Comparison of ENCODE assay signal across 20 cellular contexts in genomic region chr17:39143552-39144093, GRCh38. TPM values are rescaled to one million over a fixed set of nuclear protein-coding genes. Genes with fewer than 3 reads are reported as not detected.
DNase-seq lines count a peak whose midpoint lies in the region; ATAC-seq, FAIRE-seq and TF ChIP-seq lines count a peak whose summit lies in the region.
"Had no signal": no experiment of that assay in that cellular context is flagged by ENCODE, and none has a peak within 500 bp of the region (broad histone marks: within the 10 kb centered on the region; RNA-seq: fewer than 3 reads in every experiment).

No MANE protein-coding gene starts in this region.

- TF ChIP-seq POLR2A in heart left ventricle (IDR thresholded peaks at IDR 0.05), result no peak

- H3K27me3 Mint-ChIP-seq in astrocyte (ENCODE audit: low read depth, unreplicated experiment), result peaks cover 14% of the 10 kb centered on the region
- peaks cover 3% of the 10 kb centered on the region for H3K27me3 Mint-ChIP-seq in endothelial cell (ENCODE audit: unreplicated experiment)
- H3K27me3 Mint-ChIP-seq: activated naive CD4-positive, alpha-beta T cell treated with anti-CD3 and anti-CD28 coated beads, Interleukin-2, amount 50 U/mL, for 24 hours; central memory CD8-positive, alpha-beta T cell; stimulated activated naive CD8-positive, alpha-beta T cell treated with anti-CD3 and anti-CD28 coated beads, Interleukin-15, Interleukin-2, amounts not matched to agents 100 ng/mL and 50 ng/mL, for 24 hours had no signal

- TF ChIP-seq CTCF in astrocyte (IDR thresholded peaks at IDR 0.05; ENCODE audit: insufficient read depth, low read depth, low read length) (no peak), heart left ventricle (IDR thresholded peaks at IDR 0.05) (no peak), pancreas (IDR thresholded peaks at IDR 0.05) (no peak), endothelial cell (IDR thresholded peaks at IDR 0.05; ENCODE audit: unreplicated experiment) (no peak)

- H3K27me3 ChIP-seq in astrocyte (ENCODE audit: insufficient read depth, low read length), result no peaks in the 10 kb centered on the region
- no peaks in the 10 kb centered on the region for H3K27me3 ChIP-seq in heart left ventricle
- H3K27me3 ChIP-seq in pancreas, result no peaks in the 10 kb centered on the region

- H3K4me3 Mint-ChIP-seq in astrocyte (ENCODE audit: unreplicated experiment) (no peak overlapping the region), endothelial cell (ENCODE audit: unreplicated experiment) (no peak overlapping the region)
- H3K4me3 Mint-ChIP-seq: activated naive CD4-positive, alpha-beta T cell treated with anti-CD3 and anti-CD28 coated beads, Interleukin-2, amount 50 U/mL, for 24 hours; central memory CD8-positive, alpha-beta T cell; stimulated activated naive CD8-positive, alpha-beta T cell treated with anti-CD3 and anti-CD28 coated beads, Interleukin-15, Interleukin-2, amounts not matched to agents 100 ng/mL and 50 ng/mL, for 24 hours had no signal

- H3K27ac ChIP-seq in astrocyte (ENCODE audit: low read depth, low read length), result no peak overlapping the region
- peak overlapping the region; percentile 22 to 89 (median 79) for H3K27ac ChIP-seq in heart left ventricle
- H3K27ac ChIP-seq in pancreas, result peak overlapping the region in 2 of 4 donors; percentile 62 to 72
- peak overlapping the region; percentile 18 for H3K27ac ChIP-seq in urinary bladder (ENCODE audit: low read depth)
- H3K27ac ChIP-seq: BLaER1 treated with 17β-estradiol and CSF1 and Interleukin-3, amounts not matched to agents 10 nM and 100 nM; HL-60; KMS-11 had no signal

- H3K79me2 ChIP-seq in astrocyte (ENCODE audit: insufficient read depth, low read length), result no peaks in the 10 kb centered on the region

- H3K4me3 ChIP-seq in astrocyte (ENCODE audit: insufficient read depth, low read depth, low read length), result no peak overlapping the region
- no peak overlapping the region for H3K4me3 ChIP-seq in heart left ventricle
- H3K4me3 ChIP-seq in pancreas, result no peak overlapping the region
- H3K4me3 ChIP-seq in urinary bladder (ENCODE audit: low read depth, low read length), result no peak overlapping the region
- H3K4me3 ChIP-seq: BLaER1 treated with 17β-estradiol and CSF1 and Interleukin-3, amounts not matched to agents 10 nM and 100 nM; HAP-1; smooth muscle cell had no signal

- ATAC-seq in heart left ventricle (peak; percentile 56 to 75 (median 67)), pancreas (peak in 2 of 4 donors; percentile 4 to 6), left lobe of liver (no peak)
- ATAC-seq: Panc1 had no signal

- H3K9me3 Mint-ChIP-seq in astrocyte (ENCODE audit: unreplicated experiment), result no peaks in the 10 kb centered on the region
- no peaks in the 10 kb centered on the region for H3K9me3 Mint-ChIP-seq in endothelial cell (ENCODE audit: unreplicated experiment)
- H3K9me3 Mint-ChIP-seq: activated naive CD4-positive, alpha-beta T cell treated with anti-CD3 and anti-CD28 coated beads, Interleukin-2, amount 50 U/mL, for 24 hours; central memory CD8-positive, alpha-beta T cell; stimulated activated naive CD8-positive, alpha-beta T cell treated with anti-CD3 and anti-CD28 coated beads, Interleukin-15, Interleukin-2, amounts not matched to agents 100 ng/mL and 50 ng/mL, for 24 hours had no signal

- 64 to 75% (median 71%) methylated on average over 6 to 7 of the region's 7 CpGs for WGBS in heart left ventricle, 4 donors
- 85 to 92% methylated on average over 7 of the region's 7 CpGs for WGBS in pancreas, 2 donors
- 65% methylated on average over 7 of the region's 7 CpGs for WGBS in urinary bladder

- no peak for DNase-seq in astrocyte (ENCODE audit: low read depth)
- DNase-seq in heart left ventricle, result peak; percentile 70 to 81 (median 78)
- peak in 4 of 6 donors; percentile 26 to 68 (median 43) for DNase-seq in pancreas
- no peak for DNase-seq in effector CD4-positive, alpha-beta T cell
- no peak for DNase-seq in endothelial cell (ENCODE audit: low spot score)
- no peak for DNase-seq in left lobe of liver (ENCODE audit: low spot score)

- H3K36me3 ChIP-seq in astrocyte (ENCODE audit: insufficient read depth, low read length) (no peaks in the 10 kb centered on the region), heart left ventricle (no peaks in the 10 kb centered on the region), pancreas (no peaks in the 10 kb centered on the region), urinary bladder (ENCODE audit: insufficient read depth) (no peaks in the 10 kb centered on the region)
- H3K36me3 ChIP-seq: BLaER1 treated with 17β-estradiol and CSF1 and Interleukin-3, amounts not matched to agents 10 nM and 100 nM; HAP-1 had no signal

- no peak overlapping the region for H3K9ac ChIP-seq in astrocyte (ENCODE audit: low read length)
- H3K9ac ChIP-seq: BLaER1 treated with 17β-estradiol and CSF1 and Interleukin-3, amounts not matched to agents 10 nM and 100 nM; KMS-11 had no signal

- H4K20me1 ChIP-seq in astrocyte (ENCODE audit: insufficient read depth, low read length), result no peaks in the 10 kb centered on the region
- H4K20me1 ChIP-seq: BLaER1 treated with 17β-estradiol and CSF1 and Interleukin-3, amounts not matched to agents 10 nM and 100 nM had no signal

- intact Hi-C loops in heart left ventricle (cut with DNase I) (loop anchor here in 1 of 10 donors (10.0 kb wide), 1 partner anchor 49 kb away; no protein-coding TSS in a partner anchor), pancreas (cut with DNase I) (no loop called here)

- H3K4me1 ChIP-seq in astrocyte (ENCODE audit: insufficient read depth, low read length), result peaks cover 21% of the 10 kb centered on the region
- peaks cover 0 to 45% (median 19%) of the 10 kb centered on the region in 12 donors for H3K4me1 ChIP-seq in heart left ventricle
- peaks cover 0 to 11% (median 0%) of the 10 kb centered on the region in 3 donors for H3K4me1 ChIP-seq in pancreas
- H3K4me1 ChIP-seq in urinary bladder (ENCODE audit: insufficient read depth), result no peaks in the 10 kb centered on the region
- H3K4me1 ChIP-seq: HAP-1 had no signal

- H2AFZ ChIP-seq in astrocyte (ENCODE audit: low read depth, low read length), result no peak overlapping the region

- FAIRE-seq in astrocyte (lab: Jason Lieb, UNC), result no peak
- no peak for FAIRE-seq in pancreas (lab: Jason Lieb, UNC)
- FAIRE-seq: endometrium had no signal

- H3K4me1 Mint-ChIP-seq in astrocyte (ENCODE audit: low read depth, unreplicated experiment) (peaks cover 8% of the 10 kb centered on the region), endothelial cell (ENCODE audit: unreplicated experiment) (peaks cover 11% of the 10 kb centered on the region)

- peak overlapping the region; percentile 77 for H3K27ac Mint-ChIP-seq in astrocyte (ENCODE audit: unreplicated experiment)
- H3K27ac Mint-ChIP-seq in endothelial cell (ENCODE audit: unreplicated experiment), result no peak overlapping the region
- H3K27ac Mint-ChIP-seq: activated naive CD4-positive, alpha-beta T cell treated with anti-CD3 and anti-CD28 coated beads, Interleukin-2, amount 50 U/mL, for 24 hours; stimulated activated naive CD8-positive, alpha-beta T cell treated with anti-CD3 and anti-CD28 coated beads, Interleukin-15, Interleukin-2, amounts not matched to agents 100 ng/mL and 50 ng/mL, for 24 hours had no signal

- H3K9me3 ChIP-seq in astrocyte (ENCODE audit: insufficient read depth, low read depth, low read length) (no peaks in the 10 kb centered on the region), heart left ventricle (no peaks in the 10 kb centered on the region), pancreas (no peaks in the 10 kb centered on the region)

- no peak overlapping the region for H3K4me2 ChIP-seq in astrocyte (ENCODE audit: low read length)
- H3K4me2 ChIP-seq: KMS-11, smooth muscle cell had no signal

- H3K36me3 Mint-ChIP-seq in astrocyte (ENCODE audit: low read depth, unreplicated experiment) (peaks cover 3% of the 10 kb centered on the region), endothelial cell (ENCODE audit: low read depth, unreplicated experiment) (peaks cover 3% of the 10 kb centered on the region)
- H3K36me3 Mint-ChIP-seq: activated naive CD4-positive, alpha-beta T cell treated with anti-CD3 and anti-CD28 coated beads, Interleukin-2, amount 50 U/mL, for 24 hours had no signal

RNA-seq across cellular contexts. Expression of gene PLXDC1, which starts 7.8 kb away (rescaled TPM):
- total RNA-seq in astrocyte (8.9 and 13.8 TPM in 2 replicates), heart left ventricle (10 to 100 TPM in 7 of 9 donors, 1 to 10 TPM in 2; 6.3 to 17.4 (median 13.8) TPM), pancreas (1 to 10 TPM in 5 of 6 donors, under 1 TPM in 1; 0.88 to 5.6 (median 1.8) TPM), urinary bladder (12.7 TPM), endothelial cell (ENCODE audit: unreplicated experiment) (3.7 TPM), left lobe of liver (0.50 TPM)
- polyA plus RNA-seq in heart left ventricle (10 to 100 TPM in 1 of 2 donors, 1 to 10 TPM in 1; 4.8 to 13.3 TPM), pancreas (1 to 10 TPM; 1.8 to 4.0 TPM), urinary bladder (7.1 TPM)

RNA-seq across cellular contexts. Expression of gene ARL5C, which starts 22.3 kb away (rescaled TPM):
- total RNA-seq in astrocyte (not detected in 2 replicates), heart left ventricle (not detected), pancreas (under 1 TPM in 4 of 6 donors, not detected in 2; 0.31 to 0.87 (median 0.72) TPM), urinary bladder (0.37 TPM), endothelial cell (ENCODE audit: unreplicated experiment) (not detected), left lobe of liver (not detected)
- polyA plus RNA-seq in heart left ventricle (not detected), pancreas (1 to 10 TPM in 1 of 2 donors, not detected in 1; 1.0 TPM), urinary bladder (not detected)
- total RNA-seq: NCI-H460; smooth muscle cell; T-helper 1 cell treated with Interleukin-12 subunit alpha and Interleukin-12 subunit beta and Interleukin-4 antibody, amounts not matched to agents 30 ng/mL and 1 ng/mL, for 36 hours had no signal
- polyA plus RNA-seq: neural cell, smooth muscle cell had no signal

RNA-seq across cellular contexts. Expression of gene CACNB1, which starts 53.8 kb away (rescaled TPM):
- total RNA-seq in astrocyte (16.6 and 16.9 TPM in 2 replicates), heart left ventricle (10 to 100 TPM in 1 of 9 donors, 1 to 10 TPM in 8; 4.3 to 13.4 (median 7.1) TPM), pancreas (1 to 10 TPM; 1.8 to 3.3 (median 2.4) TPM), urinary bladder (9.1 TPM), endothelial cell (ENCODE audit: unreplicated experiment) (10.2 TPM), left lobe of liver (0.40 TPM)
- polyA plus RNA-seq in heart left ventricle (10 to 100 TPM in 1 of 2 donors, 1 to 10 TPM in 1; 6.1 to 14.3 TPM), pancreas (1 to 10 TPM; 6.5 to 6.8 TPM), urinary bladder (7.4 TPM)

RNA-seq across cellular contexts. Expression of gene RPL19, which starts 56.5 kb away (rescaled TPM):
- total RNA-seq in astrocyte (1,346 and 1,451 TPM in 2 replicates), heart left ventricle (1,000 to 10,000 TPM in 6 of 9 donors, 100 to 1,000 TPM in 3; 836 to 1,525 (median 1,097) TPM), pancreas (1,000 to 10,000 TPM in 3 of 6 donors, 100 to 1,000 TPM in 3; 925 to 1,465 (median 1,055) TPM), urinary bladder (1,329 TPM), endothelial cell (ENCODE audit: unreplicated experiment) (1,851 TPM), left lobe of liver (484 TPM)
- polyA plus RNA-seq in heart left ventricle (1,000 to 10,000 TPM; 1,669 to 2,599 TPM), pancreas (1,000 to 10,000 TPM; 1,688 to 1,714 TPM), urinary bladder (2,653 TPM)

Comparison
In these comparisons a context has a peak if more than half of its experiments do, and no peak if none do; other contexts are left out.
1. DNase-seq: peak in heart left ventricle (5 of 5) and pancreas (4 of 6); none in astrocyte (single experiment), effector CD4-positive, alpha-beta T cell (single experiment), endothelial cell (single experiment) and left lobe of liver (single experiment).